ENCODE assay signal across 26 cellular contexts in genomic region chr9:124373851-124374250, GRCh38.
"Had no signal": no experiment of that assay in that cellular context is flagged by ENCODE, and none has a peak within 500 bp of the region (broad histone marks: within the 10 kb centered on the region; RNA-seq: fewer than 3 reads in every experiment).

No MANE protein-coding gene starts in this region.

- H3K4me3 Mint-ChIP-seq: dendritic cell treated with granulocyte-macrophage colony-stimulating factor and Interleukin-4, amounts not matched to agents 40 ng/mL and 50 ng/mL, for 4 days; effector memory CD8-positive, alpha-beta T cell; endodermal cell had no signal

- H3K27ac ChIP-seq: colonic mucosa, coronary artery, dorsolateral prefrontal cortex, epithelial cell of prostate, esophagus muscularis mucosa, esophagus squamous epithelium, foreskin keratinocyte, gastrocnemius medialis, gastroesophageal sphincter, heart left ventricle, heart right ventricle, hepatocyte had no signal

- H3K9me3 Mint-ChIP-seq: dendritic cell treated with granulocyte-macrophage colony-stimulating factor and Interleukin-4, amounts not matched to agents 40 ng/mL and 50 ng/mL, for 4 days; effector memory CD8-positive, alpha-beta T cell had no signal

- H3K27me3 Mint-ChIP-seq: dendritic cell treated with granulocyte-macrophage colony-stimulating factor and Interleukin-4, amounts not matched to agents 40 ng/mL and 50 ng/mL, for 4 days; effector memory CD8-positive, alpha-beta T cell had no signal

- H3K27me3 ChIP-seq: colonic mucosa, dorsolateral prefrontal cortex, esophagus muscularis mucosa, esophagus squamous epithelium, foreskin keratinocyte, gastrocnemius medialis, gastroesophageal sphincter, heart left ventricle, heart right ventricle, hepatocyte had no signal

- H3K4me2 ChIP-seq: hepatocyte had no signal

- H3K9me3 ChIP-seq: colonic mucosa, esophagus muscularis mucosa, esophagus squamous epithelium, gastrocnemius medialis, gastroesophageal sphincter had no signal

- H3K4me3 ChIP-seq: colonic mucosa, coronary artery, dorsolateral prefrontal cortex, esophagus muscularis mucosa, esophagus squamous epithelium, gastrocnemius medialis, gastroesophageal sphincter, heart left ventricle, heart right ventricle, hepatocyte had no signal

- DNase-seq: colonic mucosa; cortex of kidney; dermis blood vessel endothelial cell; dorsolateral prefrontal cortex; effector CD4-positive, alpha-beta T cell; effector CD8-positive, alpha-beta T cell; effector memory CD4-positive, alpha-beta T cell; effector memory CD8-positive, alpha-beta T cell; endodermal cell; erythroblast; esophagus squamous epithelium; foreskin fibroblast; foreskin keratinocyte; gastrocnemius medialis; glutamatergic neuron; head of caudate nucleus; heart left ventricle; heart right ventricle; hippocampal formation had no signal

- H2AFZ ChIP-seq: hepatocyte had no signal

- H3K4me1 ChIP-seq: colonic mucosa had no signal

- H3K36me3 ChIP-seq: colonic mucosa, esophagus muscularis mucosa, gastrocnemius medialis had no signal

- ATAC-seq: effector memory CD8-positive, alpha-beta T cell; esophagus mucosa; foreskin keratinocyte; gastrocnemius medialis; gastroesophageal sphincter; heart left ventricle; heart right ventricle had no signal

- H3K27ac Mint-ChIP-seq: dendritic cell treated with granulocyte-macrophage colony-stimulating factor and Interleukin-4, amounts not matched to agents 40 ng/mL and 50 ng/mL, for 4 days; endodermal cell had no signal
